In genomic region chr19:37779139-37780035, GRCh38 we compare ENCODE assay signal across 1 cellular context.
TF ChIP-seq lines count a peak whose summit lies in the region.

ZNF573 (minus strand) TSS chr19:37779586; CDS start chr19:37773729, 5,857 bp downstream.

TF ChIP-seq in HEK293, 187 proteins besides CTCF, POLR2A, EP300 and RAD21 (continued from another document):
- peak; percentile 80 for TF ChIP-seq PATZ1 (tag by site-specific recombination; IDR thresholded peaks at IDR 0.05)
- TF ChIP-seq ZSCAN23 (tag by site-specific recombination; IDR thresholded peaks at IDR 0.05) = no peak
- TF ChIP-seq ZBTB8A (tag by site-specific recombination; IDR thresholded peaks at IDR 0.05) = peak; percentile 85
- TF ChIP-seq SP7 (tag by site-specific recombination; IDR thresholded peaks at IDR 0.05) = peak; percentile 81
- peak; percentile 88 for TF ChIP-seq ZNF169 (tag by site-specific recombination; IDR thresholded peaks at IDR 0.05)
- TF ChIP-seq ZNF350 (tag by site-specific recombination; IDR thresholded peaks at IDR 0.05) = no peak; the same call in 1 of the 2 replicates
- peak; percentile 66; the same call in 1 of the 2 replicates for TF ChIP-seq GFI1B (tag by site-specific recombination; IDR thresholded peaks at IDR 0.05)
- TF ChIP-seq ZSCAN5A (tag by site-specific recombination; IDR thresholded peaks at IDR 0.05) = no peak
- TF ChIP-seq ZNF571 (tag by site-specific recombination; IDR thresholded peaks at IDR 0.05) = no peak
- peak; percentile 64; the same call in 1 of the 2 replicates for TF ChIP-seq KLF9 (tag by site-specific recombination; IDR thresholded peaks at IDR 0.05; ENCODE audit: low read depth)
- no peak for TF ChIP-seq ZNF214 (tag by site-specific recombination; IDR thresholded peaks at IDR 0.05; ENCODE audit: borderline replicate concordance)
- no peak; the same call in 1 of the 2 replicates for TF ChIP-seq ZNF121 (tag by site-specific recombination; IDR thresholded peaks at IDR 0.05)
- TF ChIP-seq TSHZ1 (tag by site-specific recombination; IDR thresholded peaks at IDR 0.05; ENCODE audit: borderline replicate concordance) = no peak
- TF ChIP-seq SP2 (tag by site-specific recombination; IDR thresholded peaks at IDR 0.05) = peak; percentile 62
- no peak for TF ChIP-seq ZNF239 (tag by site-specific recombination; IDR thresholded peaks at IDR 0.05)
- no peak for TF ChIP-seq ZNF274 (IDR thresholded peaks at IDR 0.05; ENCODE audit: low read length)
- TF ChIP-seq ZNF274 (tag by site-specific recombination; IDR thresholded peaks at IDR 0.05; ENCODE audit: borderline replicate concordance) = no peak
- TF ChIP-seq TCF7L2 (IDR thresholded peaks at IDR 0.05; ENCODE audit: borderline replicate concordance, low read depth, low read length) = no peak
- peak; percentile 69; the same call in 1 of the 2 replicates for TF ChIP-seq ZNF324 (tag by site-specific recombination; IDR thresholded peaks at IDR 0.05)
- TF ChIP-seq ZNF488 (tag by site-specific recombination; IDR thresholded peaks at IDR 0.05) = peak; percentile 62; the same call in 1 of the 2 replicates
- TF ChIP-seq AEBP2 (tag by site-specific recombination; IDR thresholded peaks at IDR 0.05; ENCODE audit: borderline replicate concordance) = no peak
- TF ChIP-seq ZSCAN16 (tag by site-specific recombination; IDR thresholded peaks at IDR 0.05) = no peak; the same call in 1 of the 2 replicates
- TF ChIP-seq ZBTB49 (tag by site-specific recombination; IDR thresholded peaks at IDR 0.05; ENCODE audit: low read depth) = no peak
- peak; percentile 48; the same call in 1 of the 2 replicates for TF ChIP-seq ZNF548 (tag by site-specific recombination; IDR thresholded peaks at IDR 0.05)
- TF ChIP-seq ZNF560 (tag by site-specific recombination; IDR thresholded peaks at IDR 0.05; ENCODE audit: borderline replicate concordance) = no peak
- no peak for TF ChIP-seq ZNF10 (tag by site-specific recombination; IDR thresholded peaks at IDR 0.05)
- no peak; the same call in 1 of the 2 replicates for TF ChIP-seq ZFP37 (tag by site-specific recombination; IDR thresholded peaks at IDR 0.05)
- TF ChIP-seq ZNF335 (tag by site-specific recombination; conservative IDR thresholded peaks at IDR 0.05) = peak; percentile 97
- TF ChIP-seq ZNF558 (tag by site-specific recombination; IDR thresholded peaks at IDR 0.05) = peak; percentile 84; the same call in 1 of the 2 replicates
- peak; percentile 65; the same call in 1 of the 2 replicates for TF ChIP-seq ZNF639 (tag by site-specific recombination; IDR thresholded peaks at IDR 0.05)
- TF ChIP-seq KLF7 (tag by site-specific recombination; IDR thresholded peaks at IDR 0.05; ENCODE audit: borderline replicate concordance) = peak; percentile 81; the same call in 1 of the 2 replicates
- peak; percentile 66 for TF ChIP-seq ZNF843 (tag by site-specific recombination; IDR thresholded peaks at IDR 0.05)
- TF ChIP-seq REST (tag by site-specific recombination; IDR thresholded peaks at IDR 0.05) = peak; percentile 33
- no peak for TF ChIP-seq ZNF670 (tag by site-specific recombination; IDR thresholded peaks at IDR 0.05; ENCODE audit: low read depth)
- no peak for TF ChIP-seq ZNF624 (tag by site-specific recombination; IDR thresholded peaks at IDR 0.05)
TF ChIP-seq in HEK293: peak in this region for 98.
